Comparison of ENCODE assay signal across 1 cellular context in the genomic region with DNA sequence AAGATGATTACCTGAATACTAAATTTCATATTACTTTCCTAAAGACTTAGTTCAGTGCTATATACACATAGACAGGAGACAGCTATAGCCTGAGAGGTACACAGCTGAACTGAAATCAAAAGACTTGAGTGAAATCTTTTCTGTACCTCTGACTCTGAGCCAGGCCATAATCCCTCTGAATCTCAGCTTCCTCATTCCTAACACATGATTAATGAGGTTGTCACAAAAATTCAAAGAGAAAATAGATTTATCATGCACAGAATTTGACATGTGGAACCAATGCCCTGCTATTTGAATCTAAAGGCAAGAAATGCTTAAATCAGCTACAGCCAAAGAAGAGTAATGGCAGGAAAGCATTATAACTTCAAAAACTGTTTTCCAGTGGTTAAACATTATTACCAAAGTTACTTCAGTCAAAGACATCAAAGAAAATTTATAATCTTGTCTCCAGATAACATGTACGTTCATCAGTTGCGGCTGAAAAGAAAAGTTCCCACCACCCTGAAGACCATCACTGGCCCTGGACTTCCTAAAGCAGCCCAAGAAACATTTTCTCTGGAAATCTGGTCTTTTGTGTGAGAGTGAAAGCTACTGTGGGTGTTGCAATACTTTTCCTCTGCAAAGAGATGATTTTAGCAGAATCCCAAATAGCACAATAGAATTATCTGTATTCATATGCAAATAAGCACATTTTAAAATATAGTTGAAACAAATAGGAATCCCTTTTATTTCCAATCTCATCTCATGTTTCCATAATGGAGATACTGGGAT.
TF ChIP-seq lines count a peak whose summit lies in the region.

No MANE protein-coding gene starts in this region.

TF ChIP-seq in A549, 52 proteins besides CTCF, POLR2A, EP300 and RAD21 (continued from another document):
- TF ChIP-seq, protein P1, sequence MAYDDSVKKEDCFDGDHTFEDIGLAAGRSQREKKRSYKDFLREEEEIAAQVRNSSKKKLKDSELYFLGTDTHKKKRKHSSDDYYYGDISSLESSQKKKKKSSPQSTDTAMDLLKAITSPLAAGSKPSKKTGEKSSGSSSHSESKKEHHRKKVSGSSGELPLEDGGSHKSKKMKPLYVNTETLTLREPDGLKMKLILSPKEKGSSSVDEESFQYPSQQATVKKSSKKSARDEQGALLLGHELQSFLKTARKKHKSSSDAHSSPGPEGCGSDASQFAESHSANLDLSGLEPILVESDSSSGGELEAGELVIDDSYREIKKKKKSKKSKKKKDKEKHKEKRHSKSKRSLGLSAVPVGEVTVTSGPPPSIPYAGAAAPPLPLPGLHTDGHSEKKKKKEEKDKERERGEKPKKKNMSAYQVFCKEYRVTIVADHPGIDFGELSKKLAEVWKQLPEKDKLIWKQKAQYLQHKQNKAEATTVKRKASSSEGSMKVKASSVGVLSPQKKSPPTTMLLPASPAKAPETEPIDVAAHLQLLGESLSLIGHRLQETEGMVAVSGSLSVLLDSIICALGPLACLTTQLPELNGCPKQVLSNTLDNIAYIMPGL (CRISPR knock-in tag; IDR thresholded peaks at IDR 0.05; ENCODE audit: borderline replicate concordance): no peak
- TF ChIP-seq ZC3H11A (IDR thresholded peaks at IDR 0.05): no peak
- no peak for TF ChIP-seq PHF8 (IDR thresholded peaks at IDR 0.05; ENCODE audit: borderline replicate concordance, low read depth)
- no peak for TF ChIP-seq HDAC2 (IDR thresholded peaks at IDR 0.05)
- TF ChIP-seq SREBF2 (IDR thresholded peaks at IDR 0.05): no peak
- TF ChIP-seq, protein P2, sequence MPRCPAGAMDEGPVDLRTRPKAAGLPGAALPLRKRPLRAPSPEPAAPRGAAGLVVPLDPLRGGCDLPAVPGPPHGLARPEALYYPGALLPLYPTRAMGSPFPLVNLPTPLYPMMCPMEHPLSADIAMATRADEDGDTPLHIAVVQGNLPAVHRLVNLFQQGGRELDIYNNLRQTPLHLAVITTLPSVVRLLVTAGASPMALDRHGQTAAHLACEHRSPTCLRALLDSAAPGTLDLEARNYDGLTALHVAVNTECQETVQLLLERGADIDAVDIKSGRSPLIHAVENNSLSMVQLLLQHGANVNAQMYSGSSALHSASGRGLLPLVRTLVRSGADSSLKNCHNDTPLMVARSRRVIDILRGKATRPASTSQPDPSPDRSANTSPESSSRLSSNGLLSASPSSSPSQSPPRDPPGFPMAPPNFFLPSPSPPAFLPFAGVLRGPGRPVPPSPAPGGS (IDR thresholded peaks at IDR 0.05): no peak
- no peak for TF ChIP-seq NFE2L2 (conservative IDR thresholded peaks at IDR 0.05; ENCODE audit: low read length)
- no peak for TF ChIP-seq TP53 (CRISPR knock-in tag; IDR thresholded peaks at IDR 0.05)
- TF ChIP-seq RARB (CRISPR knock-in tag; IDR thresholded peaks at IDR 0.05): no peak
- no peak for TF ChIP-seq RFX5 (IDR thresholded peaks at IDR 0.05)
- no peak for TF ChIP-seq CEBPB (IDR thresholded peaks at IDR 0.05)
TF ChIP-seq in A549: peak in this region for 0.
